27 cellular contexts compared by ENCODE assay signal in genomic region chr14:72120315-72120714, GRCh38.
"Had no signal": no experiment of that assay in that cellular context is flagged by ENCODE, and none has a peak within 500 bp of the region (broad histone marks: within the 10 kb centered on the region; RNA-seq: fewer than 3 reads in every experiment).

No MANE protein-coding gene starts in this region.

- H3K36me3 Mint-ChIP-seq: naive B cell; naive thymus-derived CD8-positive, alpha-beta T cell; natural killer cell treated with Interleukin-12 subunit alpha and Interleukin-12 subunit beta and Interleukin-15 and Interleukin-18, amount 100 ng/mL, for 72 hours; stimulated activated memory B cell treated with anti-CD40 and anti-IgM and Interleukin-4, amounts not matched to agents 10 μg/mL and 1 μg/mL and 100 μg/mL, for 72 hours had no signal

- H3K9me3 Mint-ChIP-seq: natural killer cell treated with Interleukin-12 subunit alpha and Interleukin-12 subunit beta and Interleukin-15 and Interleukin-18, amount 100 ng/mL, for 72 hours; stimulated activated naive CD8-positive, alpha-beta T cell treated with anti-CD3 and anti-CD28 coated beads, Interleukin-15, amount 100 ng/mL, for 72 hours had no signal

- H3K4me1 ChIP-seq: pancreas, psoas muscle, right lobe of liver, sigmoid colon, thyroid gland, upper lobe of left lung, uterus had no signal

- H3K27ac Mint-ChIP-seq: naive B cell; naive thymus-derived CD8-positive, alpha-beta T cell; natural killer cell treated with Interleukin-12 subunit alpha and Interleukin-12 subunit beta and Interleukin-15 and Interleukin-18, amount 100 ng/mL, for 72 hours; nephron progenitor cell; progenitor cell of endocrine pancreas; stimulated activated memory B cell treated with anti-CD40 and anti-IgM and Interleukin-4, amounts not matched to agents 10 μg/mL and 1 μg/mL and 100 μg/mL, for 72 hours; stimulated activated naive CD8-positive, alpha-beta T cell treated with anti-CD3 and anti-CD28 coated beads, Interleukin-15, amount 100 ng/mL, for 72 hours had no signal

- H3K9me3 ChIP-seq: pancreas, psoas muscle, right lobe of liver, thoracic aorta, thyroid gland, uterus had no signal

- H3K27me3 Mint-ChIP-seq: stimulated activated memory B cell treated with anti-CD40 and anti-IgM and Interleukin-4, amounts not matched to agents 10 μg/mL and 1 μg/mL and 100 μg/mL, for 72 hours had no signal

- H3K27ac ChIP-seq: pancreas, psoas muscle, right lobe of liver, sigmoid colon, thoracic aorta, thyroid gland, tibial nerve, upper lobe of left lung, uterus had no signal

- H3K27me3 ChIP-seq: pancreas, right lobe of liver, sigmoid colon, thyroid gland, tibial nerve, upper lobe of left lung, uterus had no signal

- H3K4me1 Mint-ChIP-seq: naive B cell; naive thymus-derived CD8-positive, alpha-beta T cell; nephron progenitor cell; neural crest cell; stimulated activated memory B cell treated with anti-CD40 and anti-IgM and Interleukin-4, amounts not matched to agents 10 μg/mL and 1 μg/mL and 100 μg/mL, for 72 hours; stimulated activated naive CD8-positive, alpha-beta T cell treated with anti-CD3 and anti-CD28 coated beads, Interleukin-15, amount 100 ng/mL, for 72 hours had no signal

- H3K4me3 Mint-ChIP-seq: naive B cell; naive thymus-derived CD8-positive, alpha-beta T cell; natural killer cell treated with Interleukin-12 subunit alpha and Interleukin-12 subunit beta and Interleukin-15 and Interleukin-18, amount 100 ng/mL, for 72 hours; nephron progenitor cell; neural crest cell; stimulated activated memory B cell treated with anti-CD40 and anti-IgM and Interleukin-4, amounts not matched to agents 10 μg/mL and 1 μg/mL and 100 μg/mL, for 72 hours; stimulated activated naive CD8-positive, alpha-beta T cell treated with anti-CD3 and anti-CD28 coated beads, Interleukin-15, amount 100 ng/mL, for 72 hours had no signal

- H3K4me3 ChIP-seq: pancreas, psoas muscle, right lobe of liver, sigmoid colon, thoracic aorta, thyroid gland, tibial nerve, upper lobe of left lung, uterus had no signal

- FAIRE-seq: pancreas, small intestine had no signal

- H3K36me3 ChIP-seq: pancreas, right lobe of liver, sigmoid colon, thoracic aorta, thyroid gland, tibial nerve, upper lobe of left lung, uterus had no signal

- DNase-seq: naive B cell; naive thymus-derived CD8-positive, alpha-beta T cell; nephron progenitor cell; occipital lobe; pancreas; psoas muscle; right cardiac atrium; right lobe of liver; sigmoid colon; small intestine; stimulated activated CD4-positive, alpha-beta T cell treated with anti-CD3 and anti-CD28 coated beads, Interleukin-15, amount 100 ng/mL, for 24 hours; stimulated activated CD4-positive, alpha-beta T cell treated with anti-CD3 and anti-CD28 coated beads, Interleukin-4, amount 100 ng/mL, for 1 hour; stimulated activated CD4-positive, alpha-beta T cell treated with anti-CD3 and anti-CD28 coated beads, Interleukin-4, amount 100 ng/mL, for 4 hours; stimulated activated CD8-positive, alpha-beta memory T cell treated with anti-CD3 and anti-CD28 coated beads, Interleukin-4, amount 100 ng/mL, for 48 hours; stimulated activated naive CD4-positive, alpha-beta T cell; stimulated activated naive CD8-positive, alpha-beta T cell treated with anti-CD3 and anti-CD28 coated beads, Interleukin-15, amount 100 ng/mL, for 72 hours; stimulated activated naive CD8-positive, alpha-beta T cell treated with anti-CD3 and anti-CD28 coated beads, Interleukin-15, Interleukin-2, amounts not matched to agents 100 U/mL and 50 U/mL, for 24 hours; substantia nigra; thyroid gland; upper lobe of left lung; uterus had no signal
